In genomic region chr9:1941989-1942388, GRCh38 we compare ENCODE assay signal across 14 cellular contexts.
A peak's percentile ranks its signal among the peaks of the same experiment; 100 is the strongest.
DNase-seq lines count a peak whose midpoint lies in the region; ATAC-seq and TF ChIP-seq lines count a peak whose summit lies in the region.
"Had no signal": no experiment of that assay in that cellular context is flagged by ENCODE, and none has a peak within 500 bp of the region (broad histone marks: within the 10 kb centered on the region; RNA-seq: fewer than 3 reads in every experiment).

No MANE protein-coding gene starts in this region.

- H3K4me3 Mint-ChIP-seq in H9: no peak overlapping the region
- H3K4me3 Mint-ChIP-seq: activated naive CD8-positive, alpha-beta T cell treated with anti-CD3 and anti-CD28 coated beads for 36 hours; dendritic cell treated with granulocyte-macrophage colony-stimulating factor and Interleukin-4, amounts not matched to agents 40 ng/mL and 50 ng/mL, for 4 days; T-helper 17 cell had no signal

- no peak overlapping the region for H2BK5ac ChIP-seq in H9 (ENCODE audit: insufficient read length, low read length)

- no peak overlapping the region for H3K9ac ChIP-seq in H9 (ENCODE audit: extremely low read depth, insufficient read length, low read length)

- H3K56ac ChIP-seq in H9 (ENCODE audit: insufficient read length, low read depth, low read length): no peak overlapping the region

- no peaks in the 10 kb centered on the region for H3K23me2 ChIP-seq in H9 (ENCODE audit: insufficient read length, low read depth, low read length, poor library complexity, severe bottlenecking)

- POLR2A ChIA-PET in BJ (lab: Charles Lee): no interaction called here

- H2BK20ac ChIP-seq in H9 (ENCODE audit: low read depth, low read length, poor library complexity, severe bottlenecking): no peak overlapping the region

- H3T11ph ChIP-seq in H9 (ENCODE audit: low read length): no peak overlapping the region

- no peak overlapping the region for H3K14ac ChIP-seq in H9 (ENCODE audit: insufficient read depth, low read length)

- H3K4ac ChIP-seq in H9 (ENCODE audit: low read depth, low read length): no peak overlapping the region

- no peak overlapping the region for H2AK5ac ChIP-seq in H9 (ENCODE audit: insufficient read length, low read length)

- no peaks in the 10 kb centered on the region for H3K79me1 ChIP-seq in H9 (ENCODE audit: insufficient read depth, low read depth, low read length, poor library complexity, severe bottlenecking)

- H4K91ac ChIP-seq in H9 (ENCODE audit: insufficient read length, low read depth, low read length): no peak overlapping the region

- H3K79me2 ChIP-seq in H9 (ENCODE audit: insufficient read depth, low read length): no peaks in the 10 kb centered on the region

- H2BK12ac ChIP-seq in H9 (ENCODE audit: insufficient read length, low read depth, low read length): no peak overlapping the region

- H3K27me3 ChIP-seq in BJ (ENCODE audit: control insufficient read depth, insufficient read depth, low read length) (no peaks in the 10 kb centered on the region), H9 (ENCODE audit: insufficient read depth, low read length) (no peaks in the 10 kb centered on the region)
- H3K27me3 ChIP-seq: pancreas had no signal

- no peak overlapping the region for H3K4me3 ChIP-seq in BJ (ENCODE audit: low read depth, low read length)
- H3K4me3 ChIP-seq: pancreas had no signal

- H3K4me1 ChIP-seq in H9 (ENCODE audit: insufficient read depth, low read length): no peaks in the 10 kb centered on the region; the same call in 1 of the 2 replicates
- H3K4me1 ChIP-seq: pancreas had no signal

- no peak overlapping the region for H2BK15ac ChIP-seq in H9 (ENCODE audit: low read depth, low read length)

- no peak overlapping the region for H3K4me2 ChIP-seq in H9 (ENCODE audit: insufficient read depth, insufficient read length, low read length)

- H4K8ac ChIP-seq in H9 (replicated peaks; ENCODE audit: insufficient read length, low read depth, low read length): no peak overlapping the region

- CTCF ChIA-PET in BJ (lab: Yijun Ruan, JAX): interaction anchor here (0.7 to 1.5 kb wide), 7 partner anchors 11 to 172 kb away, joined by 3 to 5 read pairs (median 3); no protein-coding TSS in a partner anchor

- no CpG with 5 or more reads among the region's 3 CpGs for WGBS in H9 (ENCODE audit: extremely low coverage, insufficient read length, low lambda C conversion rate)

- no peaks in the 10 kb centered on the region for H3K4me1 Mint-ChIP-seq in H9

- no peak overlapping the region; a peak in 1 of 7 replicates for H3K27ac Mint-ChIP-seq in H9
- H3K27ac Mint-ChIP-seq: activated naive CD8-positive, alpha-beta T cell treated with anti-CD3 and anti-CD28 coated beads for 36 hours; dendritic cell treated with granulocyte-macrophage colony-stimulating factor and Interleukin-4, amounts not matched to agents 40 ng/mL and 50 ng/mL, for 4 days; T-helper 17 cell had no signal

- H3K27ac ChIP-seq in H9 (ENCODE audit: insufficient read length, low read depth, low read length): no peak overlapping the region
- H3K27ac ChIP-seq: pancreas had no signal

- H4K20me1 ChIP-seq in H9 (ENCODE audit: control insufficient read depth, insufficient read depth, insufficient read length): no peaks in the 10 kb centered on the region

- peaks cover 0 to 2% of the 10 kb centered on the region in 2 experiments; a peak in 3 of 5 replicates for H3K9me3 Mint-ChIP-seq in H9
- H3K9me3 Mint-ChIP-seq: activated naive CD8-positive, alpha-beta T cell treated with anti-CD3 and anti-CD28 coated beads for 36 hours; dendritic cell treated with granulocyte-macrophage colony-stimulating factor and Interleukin-4, amounts not matched to agents 40 ng/mL and 50 ng/mL, for 4 days had no signal

- H3K36me3 ChIP-seq in BJ (ENCODE audit: control insufficient read depth, insufficient read depth, low read length): no peaks in the 10 kb centered on the region
- H3K36me3 ChIP-seq: pancreas had no signal

- H2BK120ac ChIP-seq in H9 (ENCODE audit: low read depth, low read length, poor library complexity, severe bottlenecking): no peak overlapping the region

- no peaks in the 10 kb centered on the region for H3K36me3 Mint-ChIP-seq in H9 (ENCODE audit: insufficient read depth in 1 of 3, low read depth in 3 of 3)
- H3K36me3 Mint-ChIP-seq: activated naive CD8-positive, alpha-beta T cell treated with anti-CD3 and anti-CD28 coated beads for 36 hours had no signal

- DNase-seq in BJ (ENCODE audit: low read depth): no peak
- DNase-seq in H9: no peak
- DNase-seq in dermis blood vessel endothelial cell: peak; percentile 30
- DNase-seq in myocyte (ENCODE audit: low read depth): peak; percentile 7
- no peak for DNase-seq in SIG-M5 treated with dmso at 0.1 percent for 504 hours (lab: John Stamatoyannopoulos, UW; ENCODE audit: unreplicated experiment)
- no peak for DNase-seq in amygdala (lab: John Stamatoyannopoulos, UW)
- DNase-seq: activated naive CD8-positive, alpha-beta T cell treated with anti-CD3 and anti-CD28 coated beads for 36 hours; mammary epithelial cell; pancreas; stimulated activated naive CD4-positive, alpha-beta T cell; T-helper 17 cell had no signal

- H3K18ac ChIP-seq in H9 (ENCODE audit: insufficient read length, low read depth, low read length): no peak overlapping the region

- no peak overlapping the region for H4K5ac ChIP-seq in H9 (ENCODE audit: insufficient read length, low read depth, low read length)

- H3K27me3 Mint-ChIP-seq in H9 (ENCODE audit: low read depth): no peaks in the 10 kb centered on the region; the same call in 1 of the 2 replicates
- H3K27me3 Mint-ChIP-seq: dendritic cell treated with granulocyte-macrophage colony-stimulating factor and Interleukin-4, amounts not matched to agents 40 ng/mL and 50 ng/mL, for 4 days had no signal

- TF ChIP-seq CTCF in BJ (IDR thresholded peaks at IDR 0.05; ENCODE audit: insufficient read depth, low read depth, low read length) (peak; percentile 43; the same call in 1 of the 2 replicates), H9 (conservative IDR thresholded peaks at IDR 0.05) (peak; percentile 58; the same call in 2 of the 3 replicates)

- H3K9me3 ChIP-seq in H9 (ENCODE audit: control insufficient read depth, low read depth, low read length): no peaks in the 10 kb centered on the region
- H3K9me3 ChIP-seq: pancreas had no signal

- no peak overlapping the region for H3K23ac ChIP-seq in H9 (ENCODE audit: insufficient read length, low read depth, low read length)

- H2AFZ ChIP-seq in H9 (ENCODE audit: low read length): no peak overlapping the region

- ATAC-seq in GM21526 (IDR thresholded peaks at IDR 0.05; ENCODE audit: low FRiP score, unreplicated experiment) (no peak), GM19023 (IDR thresholded peaks at IDR 0.05; ENCODE audit: unreplicated experiment) (no peak)
- ATAC-seq: pancreas, T-helper 17 cell had no signal

Comparison
In these comparisons a context has a peak if more than half of its experiments do, and no peak if none do; other contexts are left out.
1. DNase-seq: peak in dermis blood vessel endothelial cell (single experiment) and myocyte (single experiment); none in BJ (single experiment), H9 (single experiment), SIG-M5 treated with dmso at 0.1 percent for 504 hours (single experiment) and amygdala (0 of 56).